ENCODE assay signal across 8 cellular contexts in genomic region chr2:144162652-144163051, GRCh38.
A peak's percentile ranks its signal among the peaks of the same experiment; 100 is the strongest.
DNase-seq lines count a peak whose midpoint lies in the region; ATAC-seq and TF ChIP-seq lines count a peak whose summit lies in the region.

No MANE protein-coding gene starts in this region.

- no peaks in the 10 kb centered on the region for H3K9me3 Mint-ChIP-seq in naive thymus-derived CD8-positive, alpha-beta T cell

- no peak overlapping the region for H3K27ac ChIP-seq in caudate nucleus (ENCODE audit: low read depth, low read length)

- no peaks in the 10 kb centered on the region for H3K36me3 Mint-ChIP-seq in naive thymus-derived CD8-positive, alpha-beta T cell

- H3K4me3 Mint-ChIP-seq in naive thymus-derived CD8-positive, alpha-beta T cell: no peak overlapping the region

- H3K4me1 Mint-ChIP-seq in naive thymus-derived CD8-positive, alpha-beta T cell: peaks cover 0 to 2% (median 0%) of the 10 kb centered on the region in 4 donors

- peak; percentile 60 for DNase-seq in GM12865 (ENCODE audit: low read depth)
- peak; percentile 17 for DNase-seq in NCI-H748 treated with DMSO at 0.1 percent for 48 hours (lab: John Stamatoyannopoulos, UW)
- DNase-seq in amniotic epithelial cell (ENCODE audit: low read depth): peak; percentile 22
- DNase-seq in naive thymus-derived CD8-positive, alpha-beta T cell: peak in 9 of 10 donors; percentile 5 to 53 (median 30)
- no peak for DNase-seq in caudate nucleus (lab: John Stamatoyannopoulos, UW)

- peak overlapping the region in 1 of 10 donors; percentile 11 for H3K27ac Mint-ChIP-seq in naive thymus-derived CD8-positive, alpha-beta T cell

- no peak overlapping the region for H3K4me3 ChIP-seq in GM12865 (ENCODE audit: low read depth, low read length)

- peak; percentile 86 for ATAC-seq in GM21529 (IDR thresholded peaks at IDR 0.05; ENCODE audit: unreplicated experiment)
- ATAC-seq in naive thymus-derived CD8-positive, alpha-beta T cell: peak; percentile 59 to 76
- no peak for ATAC-seq in HG03097 (IDR thresholded peaks at IDR 0.05; ENCODE audit: low FRiP score, unreplicated experiment)
- ATAC-seq in HG03439 (IDR thresholded peaks at IDR 0.05; ENCODE audit: unreplicated experiment): no peak

- POLR2A ChIA-PET in naive thymus-derived CD8-positive, alpha-beta T cell (lab: Charles Lee): no interaction called here

- no peaks in the 10 kb centered on the region for H3K27me3 Mint-ChIP-seq in naive thymus-derived CD8-positive, alpha-beta T cell

- peak; percentile 67 for TF ChIP-seq CTCF in GM12865 (IDR thresholded peaks at IDR 0.05; ENCODE audit: insufficient read depth, low read depth, low read length, missing control alignments)

Comparison
In these comparisons a context has a peak if more than half of its experiments do, and no peak if none do; other contexts are left out.
1. DNase-seq: peak in GM12865 (single experiment), NCI-H748 treated with DMSO at 0.1 percent for 48 hours (single experiment), amniotic epithelial cell (single experiment) and naive thymus-derived CD8-positive, alpha-beta T cell (9 of 10); none in caudate nucleus (0 of 61).
2. ATAC-seq: peak in GM21529 (single experiment) and naive thymus-derived CD8-positive, alpha-beta T cell (2 of 2); none in HG03097 (single experiment) and HG03439 (single experiment).